In the genomic region with DNA sequence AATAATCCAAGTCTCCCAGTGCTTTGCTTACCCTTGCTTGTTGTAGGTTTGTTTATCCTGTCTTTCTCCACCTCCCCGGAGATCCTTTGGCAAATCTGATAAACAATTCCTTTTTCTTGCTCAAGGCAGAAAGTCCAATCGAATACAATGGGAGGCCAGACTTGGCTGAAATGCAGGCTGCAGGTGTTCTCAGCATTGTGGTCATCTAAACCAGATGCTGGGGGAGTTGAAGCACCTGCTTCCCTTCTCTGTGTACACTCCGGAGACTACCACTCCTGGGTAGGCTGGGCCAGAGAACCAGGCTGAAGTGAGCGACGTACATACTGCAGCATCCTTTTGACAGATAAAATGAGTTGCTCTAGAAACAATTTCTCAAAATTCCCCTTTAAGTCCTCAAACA, we compare ENCODE assay signal across 10 cellular contexts.
DNase-seq lines count a peak whose midpoint lies in the region; ATAC-seq and TF ChIP-seq lines count a peak whose summit lies in the region.
"Had no signal": no experiment of that assay in that cellular context is flagged by ENCODE, and none has a peak within 500 bp of the region (broad histone marks: within the 10 kb centered on the region; RNA-seq: fewer than 3 reads in every experiment).

No MANE protein-coding gene starts in this region.

- in situ Hi-C loops in transverse colon (cut with MboI; ENCODE audit: low pct_ligation_motif_present in 1 of 4, low pct_unique_long_range_greater_than_20kb in 1 of 4, low sequenced_read_pairs in 3 of 4) = loop anchor here (25.0 kb wide), 6 partner anchors 252 to 802 kb away; a partner anchor contains a TSS

- TF ChIP-seq EP300 in transverse colon (IDR thresholded peaks at IDR 0.05; ENCODE audit: low read depth) = no peak

- H3K4me1 ChIP-seq in left ventricle myocardium inferior (peaks cover 49% of the 10 kb centered on the region), right atrium auricular region (peaks cover 0 to 19% of the 10 kb centered on the region in 2 donors), transverse colon (peaks cover 0 to 36% (median 4%) of the 10 kb centered on the region in 4 donors)

- H3K27ac ChIP-seq in left ventricle myocardium inferior (replicated peaks) (peak overlapping the region; percentile 7), right atrium auricular region (no peak overlapping the region), transverse colon (peak overlapping the region in 2 of 4 donors; percentile 15 to 19)

- no peak for TF ChIP-seq POLR2A in transverse colon (IDR thresholded peaks at IDR 0.05)

- DNase-seq in left ventricle myocardium inferior (no peak), right atrium auricular region (ENCODE audit: low spot score) (no peak), NCI-H748 treated with DMSO at 0.1 percent for 48 hours (lab: John Stamatoyannopoulos, UW) (peak; percentile 72), transverse colon (peak; percentile 60), NCI-H1930 (lab: John Stamatoyannopoulos, UW) (no peak), HT-29 (ENCODE audit: low spot score) (no peak), Kasumi-1 (lab: John Stamatoyannopoulos, UW) (no peak)
- DNase-seq: activated CD4-positive, alpha-beta T cell treated with anti-CD3 and anti-CD28 coated beads, Interleukin-2, amount 50 U/mL, for 4 hours; stimulated activated naive CD4-positive, alpha-beta T cell treated with Interleukin-2 at 50 U/mL for 16 hours had no signal

- no peaks in the 10 kb centered on the region for H3K9me3 ChIP-seq in left ventricle myocardium inferior (replicated peaks)
- no peaks in the 10 kb centered on the region for H3K9me3 ChIP-seq in right atrium auricular region
- no peaks in the 10 kb centered on the region for H3K9me3 ChIP-seq in transverse colon

- TF ChIP-seq CTCF in left ventricle myocardium inferior (IDR thresholded peaks at IDR 0.05; ENCODE audit: borderline replicate concordance) = no peak
- TF ChIP-seq CTCF in right atrium auricular region (IDR thresholded peaks at IDR 0.05) = no peak
- TF ChIP-seq CTCF in transverse colon (IDR thresholded peaks at IDR 0.05) = no peak

- intact Hi-C loops in left ventricle myocardium inferior (cut with micrococcal nuclease) = loop anchor here (10.0 kb wide), 2 partner anchors 249 to 739 kb away; no protein-coding TSS in a partner anchor
- intact Hi-C loops in transverse colon (cut with DNase I; ENCODE audit: low total_unique reads) = no loop called here

- H3K27me3 ChIP-seq in left ventricle myocardium inferior (ENCODE audit: low read depth) = no peaks in the 10 kb centered on the region
- H3K27me3 ChIP-seq in right atrium auricular region = no peaks in the 10 kb centered on the region
- H3K27me3 ChIP-seq in transverse colon = no peaks in the 10 kb centered on the region

- WGBS in transverse colon (ENCODE audit: low coverage in 1 of 2), 2 donors = 0 to 40% methylated on average over 1 to 5 of the region's 5 CpGs

- ATAC-seq in HG02885 (IDR thresholded peaks at IDR 0.05; ENCODE audit: poor library complexity, unreplicated experiment) = peak; percentile 63

- H3K4me3 ChIP-seq in left ventricle myocardium inferior (peak overlapping the region; percentile 24), right atrium auricular region (no peak overlapping the region), transverse colon (no peak overlapping the region)

- no peaks in the 10 kb centered on the region for H3K36me3 ChIP-seq in left ventricle myocardium inferior
- no peaks in the 10 kb centered on the region for H3K36me3 ChIP-seq in right atrium auricular region
- no peaks in the 10 kb centered on the region for H3K36me3 ChIP-seq in transverse colon

Comparison
In these comparisons a context has a peak if more than half of its experiments do, and no peak if none do; other contexts are left out.
1. DNase-seq: peak in NCI-H748 treated with DMSO at 0.1 percent for 48 hours (single experiment) and transverse colon (single experiment); none in left ventricle myocardium inferior (single experiment), right atrium auricular region (single experiment), NCI-H1930 (0 of 2), HT-29 (single experiment) and Kasumi-1 (0 of 2).